8 cellular contexts compared by ENCODE assay signal in genomic region chr11:32830413-32830738, GRCh38. TPM values are rescaled to one million over a fixed set of nuclear protein-coding genes. Genes with fewer than 3 reads are reported as not detected.
DNase-seq lines count a peak whose midpoint lies in the region; ATAC-seq lines count a peak whose summit lies in the region.

No MANE protein-coding gene starts in this region.

- H3K27me3 Mint-ChIP-seq in activated naive CD8-positive, alpha-beta T cell treated with anti-CD3 and anti-CD28 coated beads, Interleukin-2, amount 50 U/mL, for 24 hours = peaks cover 32% of the 10 kb centered on the region
- H3K27me3 Mint-ChIP-seq in immature natural killer cell (ENCODE audit: low read depth in 3 of 3) = peaks cover 5 to 15% (median 5%) of the 10 kb centered on the region in 3 donors

- ATAC-seq in activated naive CD8-positive, alpha-beta T cell treated with anti-CD3 and anti-CD28 coated beads, Interleukin-2, amount 50 U/mL, for 24 hours = no peak
- ATAC-seq in GM21381 (IDR thresholded peaks at IDR 0.05; ENCODE audit: unreplicated experiment) = no peak

- no peak overlapping the region for H3K27ac Mint-ChIP-seq in activated naive CD8-positive, alpha-beta T cell treated with anti-CD3 and anti-CD28 coated beads, Interleukin-2, amount 50 U/mL, for 24 hours
- no peak overlapping the region for H3K27ac Mint-ChIP-seq in immature natural killer cell

- H3K36me3 Mint-ChIP-seq in activated naive CD8-positive, alpha-beta T cell treated with anti-CD3 and anti-CD28 coated beads, Interleukin-2, amount 50 U/mL, for 24 hours (ENCODE audit: low read depth) = no peaks in the 10 kb centered on the region
- H3K36me3 Mint-ChIP-seq in immature natural killer cell = no peaks in the 10 kb centered on the region

- H3K4me1 Mint-ChIP-seq in activated naive CD8-positive, alpha-beta T cell treated with anti-CD3 and anti-CD28 coated beads, Interleukin-2, amount 50 U/mL, for 24 hours = peaks cover 11% of the 10 kb centered on the region
- H3K4me1 Mint-ChIP-seq in immature natural killer cell = peaks cover 12 to 19% of the 10 kb centered on the region in 2 donors

- H3K9me3 ChIP-seq in stomach smooth muscle (ENCODE audit: control insufficient read depth in 2 of 2, low read length in 2 of 2) = no peaks in the 10 kb centered on the region

- H3K4me3 Mint-ChIP-seq in activated naive CD8-positive, alpha-beta T cell treated with anti-CD3 and anti-CD28 coated beads, Interleukin-2, amount 50 U/mL, for 24 hours = peak overlapping the region; percentile 74
- H3K4me3 Mint-ChIP-seq in immature natural killer cell = peak overlapping the region; percentile 7 to 52 (median 46)

- peak overlapping the region in 1 of 2 donors; percentile 27 for H3K9ac ChIP-seq in stomach smooth muscle (ENCODE audit: low read length in 2 of 2)

- no peak overlapping the region for H3K27ac ChIP-seq in stomach smooth muscle (ENCODE audit: low read length)

- peak overlapping the region; percentile 78 to 83 for H3K4me3 ChIP-seq in stomach smooth muscle (ENCODE audit: low read length in 2 of 2)

- H3K36me3 ChIP-seq in stomach smooth muscle (ENCODE audit: control insufficient read depth in 2 of 2, insufficient read depth in 2 of 2, low read length in 2 of 2) = no peaks in the 10 kb centered on the region

- DNase-seq in NCI-H1417 (lab: John Stamatoyannopoulos, UW) = peak in 2 of 3 experiments; percentile 13 to 34
- no peak for DNase-seq in NCI-H1417 treated with DMSO at 0.1 percent for 48 hours (lab: John Stamatoyannopoulos, UW)
- peak; percentile 46 for DNase-seq in HPDE6-E6E7 (ENCODE audit: extremely low spot score)
- no peak for DNase-seq in activated naive CD8-positive, alpha-beta T cell treated with anti-CD3 and anti-CD28 coated beads, Interleukin-2, amount 50 U/mL, for 24 hours
- no peak for DNase-seq in immature natural killer cell
- DNase-seq in amygdala (lab: John Stamatoyannopoulos, UW) = no peak

- H3K4me1 ChIP-seq in stomach smooth muscle (ENCODE audit: control insufficient read depth, insufficient read depth, low read length) = peaks cover 8% of the 10 kb centered on the region

- peaks cover 10 to 19% of the 10 kb centered on the region in 2 donors for H3K27me3 ChIP-seq in stomach smooth muscle (ENCODE audit: control insufficient read depth in 1 of 2, insufficient read depth in 2 of 2, low read length in 2 of 2)

- no peaks in the 10 kb centered on the region for H3K9me3 Mint-ChIP-seq in activated naive CD8-positive, alpha-beta T cell treated with anti-CD3 and anti-CD28 coated beads, Interleukin-2, amount 50 U/mL, for 24 hours
- H3K9me3 Mint-ChIP-seq in immature natural killer cell = no peaks in the 10 kb centered on the region

RNA-seq across cellular contexts. Expression of gene PRRG4, which starts 0.6 kb away (rescaled TPM):
- not detected for polyA plus RNA-seq in immature natural killer cell

RNA-seq across cellular contexts. Expression of gene CCDC73, which starts 35.9 kb away (rescaled TPM):
- not detected for polyA plus RNA-seq in immature natural killer cell

Comparison
In these comparisons a context has a peak if more than half of its experiments do, and no peak if none do; other contexts are left out.
1. DNase-seq: peak in NCI-H1417 (2 of 3) and HPDE6-E6E7 (single experiment); none in NCI-H1417 treated with DMSO at 0.1 percent for 48 hours (single experiment), activated naive CD8-positive, alpha-beta T cell treated with anti-CD3 and anti-CD28 coated beads, Interleukin-2, amount 50 U/mL, for 24 hours (single experiment), immature natural killer cell (0 of 3) and amygdala (0 of 56).